1 cellular context compared by ENCODE assay signal in genomic region chr14:95515523-95516517, GRCh38.
TF ChIP-seq lines count a peak whose summit lies in the region.

No MANE protein-coding gene starts in this region.

TF ChIP-seq in HepG2, 621 proteins besides CTCF, POLR2A, EP300 and RAD21 (continued from another document and continues in another):
- no peak for TF ChIP-seq CSRNP1 (CRISPR knock-in tag; IDR thresholded peaks at IDR 0.05)
- TF ChIP-seq ZNF646 (CRISPR knock-in tag; IDR thresholded peaks at IDR 0.05), result no peak
- TF ChIP-seq THYN1 (CRISPR knock-in tag; IDR thresholded peaks at IDR 0.05; ENCODE audit: borderline replicate concordance, low read depth), result no peak
- no peak for TF ChIP-seq CREB1 (IDR thresholded peaks at IDR 0.05)
- TF ChIP-seq CREB1 (CRISPR knock-in tag; IDR thresholded peaks at IDR 0.05), result no peak
- TF ChIP-seq ZNF431 (CRISPR knock-in tag; IDR thresholded peaks at IDR 0.05; ENCODE audit: borderline replicate concordance, low read depth), result no peak
- TF ChIP-seq ZNF512 (CRISPR knock-in tag; IDR thresholded peaks at IDR 0.05), result no peak
- 0 out of 2 replicates have a peak, but pooled peaks have one; percentile 19 for TF ChIP-seq ZNF124 (CRISPR knock-in tag; IDR thresholded peaks at IDR 0.05)
- no peak for TF ChIP-seq GTF3A (CRISPR knock-in tag; conservative IDR thresholded peaks at IDR 0.05)
- no peak for TF ChIP-seq ZNF337 (CRISPR knock-in tag; IDR thresholded peaks at IDR 0.05; ENCODE audit: borderline replicate concordance, low read depth)
- no peak for TF ChIP-seq ZNF746 (CRISPR knock-in tag; IDR thresholded peaks at IDR 0.05)
- no peak for TF ChIP-seq HNRNPK (IDR thresholded peaks at IDR 0.05; ENCODE audit: low read depth, low read length, poor library complexity, severe bottlenecking)
- no peak for TF ChIP-seq MZF1 (CRISPR knock-in tag; IDR thresholded peaks at IDR 0.05; ENCODE audit: borderline replicate concordance)
- TF ChIP-seq KLF6 (CRISPR knock-in tag; IDR thresholded peaks at IDR 0.05), result no peak
- no peak for TF ChIP-seq GABPA (IDR thresholded peaks at IDR 0.05; ENCODE audit: low read depth, low read length)
- no peak for TF ChIP-seq GABPA (CRISPR knock-in tag; IDR thresholded peaks at IDR 0.05; ENCODE audit: low read depth)
- TF ChIP-seq RBFOX2 (IDR thresholded peaks at IDR 0.05; ENCODE audit: low read depth, low read length), result peak; percentile 56
- TF ChIP-seq ZNF496 (CRISPR knock-in tag; IDR thresholded peaks at IDR 0.05; ENCODE audit: insufficient replicate concordance), result no peak
- TF ChIP-seq ATF4 (CRISPR knock-in tag; IDR thresholded peaks at IDR 0.05), result no peak
- no peak for TF ChIP-seq ELF1 (CRISPR knock-in tag; IDR thresholded peaks at IDR 0.05)
- TF ChIP-seq ZHX2 (IDR thresholded peaks at IDR 0.05; ENCODE audit: low read depth), result no peak
- TF ChIP-seq ZHX2 (CRISPR knock-in tag; IDR thresholded peaks at IDR 0.05; ENCODE audit: borderline replicate concordance), result no peak
- TF ChIP-seq PATZ1 (CRISPR knock-in tag; IDR thresholded peaks at IDR 0.05), result peak; percentile 83
- TF ChIP-seq ZBTB25 (CRISPR knock-in tag; IDR thresholded peaks at IDR 0.05), result no peak
- 0 out of 2 replicates have a peak, but pooled peaks have one; percentile 8 for TF ChIP-seq ZNF230 (CRISPR knock-in tag; IDR thresholded peaks at IDR 0.05)
- TF ChIP-seq ZBTB37 (CRISPR knock-in tag; IDR thresholded peaks at IDR 0.05), result no peak
- no peak for TF ChIP-seq JUND (CRISPR knock-in tag; IDR thresholded peaks at IDR 0.05)
- no peak for TF ChIP-seq SATB2 (CRISPR knock-in tag; IDR thresholded peaks at IDR 0.05)
- TF ChIP-seq AKAP8 (CRISPR knock-in tag; IDR thresholded peaks at IDR 0.05), result no peak
- TF ChIP-seq KMT2B (CRISPR knock-in tag; IDR thresholded peaks at IDR 0.05), result no peak
- TF ChIP-seq ZNF740 (CRISPR knock-in tag; IDR thresholded peaks at IDR 0.05), result no peak
- 0 out of 2 replicates have a peak, but pooled peaks have one; percentile 30 for TF ChIP-seq TARDBP (CRISPR knock-in tag; IDR thresholded peaks at IDR 0.05)
- TF ChIP-seq ATF6 (CRISPR knock-in tag; conservative IDR thresholded peaks at IDR 0.05), result no peak
- no peak for TF ChIP-seq ZNF33B (CRISPR knock-in tag; IDR thresholded peaks at IDR 0.05)
- TF ChIP-seq TBP (CRISPR knock-in tag; IDR thresholded peaks at IDR 0.05), result no peak
